Comparison of ENCODE assay signal across 8 cellular contexts in genomic region chr1:247079141-247079874, GRCh38. TPM values are rescaled to one million over a fixed set of nuclear protein-coding genes. Genes with fewer than 3 reads are reported as not detected.
DNase-seq lines count a peak whose midpoint lies in the region; ATAC-seq, FAIRE-seq and TF ChIP-seq lines count a peak whose summit lies in the region.

No MANE protein-coding gene starts in this region.

- H4K91ac ChIP-seq in H1 (replicated peaks; ENCODE audit: insufficient read length, low read length) = no peak overlapping the region

- H3K23me2 ChIP-seq in H1 (ENCODE audit: low read depth, low read length) = peaks cover 6% of the 10 kb centered on the region

- no peak overlapping the region for H4K8ac ChIP-seq in H1 (ENCODE audit: extremely low read depth, insufficient read depth, low read length)

- H3K79me1 ChIP-seq in H1 (ENCODE audit: low read depth, low read length) = peaks cover 6% of the 10 kb centered on the region

- no TSS peak for BruUV-seq in PC-9 (replicated peaks; lab: Mats Ljungman, UMichigan)

- H2BK120ac ChIP-seq in H1 (replicated peaks; ENCODE audit: low read depth, low read length) = no peak overlapping the region

- TF ChIP-seq RAD21 in H1 (IDR thresholded peaks at IDR 0.05 in 1 of 2, conservative IDR thresholded peaks at IDR 0.05 in 1 of 2; ENCODE audit: low read depth in 2 of 2, low read length in 2 of 2) = no peak

- no peak for DNase-seq in GM23248
- DNase-seq in PC-9 = peak in 1 of 2 experiments; percentile 35
- no peak for DNase-seq in H1 (ENCODE audit: low read depth in 1 of 2, low spot score in 2 of 2)
- DNase-seq in DMS114 treated with DMSO at 0.1 percent for 48 hours (lab: John Stamatoyannopoulos, UW; ENCODE audit: unreplicated experiment) = no peak

- H3K36me3 ChIP-seq in GM23248 (ENCODE audit: low read depth) (no peaks in the 10 kb centered on the region), PC-9 (ENCODE audit: low read depth) (no peaks in the 10 kb centered on the region), H1 (ENCODE audit: control insufficient read depth in 2 of 4, insufficient read depth in 4 of 4, low read length in 3 of 4) (peaks cover 0 to 22% (median 8%) of the 10 kb centered on the region in 4 experiments; a peak in 4 of 8 replicates), neuron (ENCODE audit: insufficient read depth, low read length) (peaks cover 4% of the 10 kb centered on the region)

- no peak overlapping the region for H3K56ac ChIP-seq in H1 (replicated peaks; ENCODE audit: insufficient read length, low read depth, low read length)

- H2AFZ ChIP-seq in GM23248 (peak overlapping the region; percentile 98), PC-9 (peak overlapping the region; percentile 98), H1 (ENCODE audit: low read length) (peak overlapping the region; percentile 80), neuron (ENCODE audit: low read depth, low read length) (peak overlapping the region; percentile 63)

- H3K4me2 ChIP-seq in GM23248 (ENCODE audit: unreplicated experiment) (peak overlapping the region; percentile 96), PC-9 (peak overlapping the region; percentile 81), H1 (ENCODE audit: insufficient read depth in 1 of 2, low read depth in 2 of 2, low read length in 2 of 2) (peak overlapping the region; percentile 70 to 95)

- H2BK12ac ChIP-seq in H1 (ENCODE audit: low read depth, low read length) = no peak overlapping the region

- no peak for TF ChIP-seq EP300 in H1 (IDR thresholded peaks at IDR 0.05; ENCODE audit: borderline replicate concordance in 1 of 2, low read depth in 2 of 2, low read length in 2 of 2)

- H3F3A ChIP-seq in GM23248 (ENCODE audit: insufficient read depth) (no peaks in the 10 kb centered on the region), PC-9 (ENCODE audit: insufficient read depth, low read depth) (no peaks in the 10 kb centered on the region)

- H2AK5ac ChIP-seq in H1 (ENCODE audit: low read depth, low read length) = no peak overlapping the region

- in situ Hi-C loops in GM23248 (cut with MboI) = no loop called here

- CTCF ChIA-PET in PC-9 (lab: Charles Lee) (no interaction called here), H1 (lab: Charles Lee; ENCODE audit: partially characterized antibody) (interaction anchor here (0.6 to 2.9 kb wide), 10 partner anchors 8 to 1804 kb away, joined by 3 to 8 read pairs (median 4); no protein-coding TSS in a partner anchor)

- H4K20me1 ChIP-seq in GM23248 (ENCODE audit: insufficient read depth) = no peaks in the 10 kb centered on the region
- no peaks in the 10 kb centered on the region for H4K20me1 ChIP-seq in PC-9 (ENCODE audit: insufficient read depth)
- no peaks in the 10 kb centered on the region for H4K20me1 ChIP-seq in H1 (replicated peaks in 1 of 2; ENCODE audit: control insufficient read depth in 1 of 2, insufficient read depth in 2 of 2, low read length in 2 of 2)

- intact Hi-C loops in PC-9 (cut with micrococcal nuclease; ENCODE audit: unreplicated experiment) = loop anchor here (2.0 kb wide), 2 partner anchors 149 to 251 kb away; partner anchors contain the start of genes AHCTF1 and ZNF496

- H3K9me3 ChIP-seq in GM23248 (ENCODE audit: low read depth) = no peaks in the 10 kb centered on the region
- no peaks in the 10 kb centered on the region for H3K9me3 ChIP-seq in PC-9 (ENCODE audit: insufficient read depth, low read depth)
- peaks cover 8 to 15% of the 10 kb centered on the region in 2 experiments for H3K9me3 ChIP-seq in H1 (ENCODE audit: insufficient read depth in 2 of 2, low read depth in 1 of 2, low read length in 1 of 2)
- H3K9me3 ChIP-seq in neuron (ENCODE audit: low read length) = peaks cover 14% of the 10 kb centered on the region

- 19 to 20% methylated on average over 23 of the region's 23 CpGs for WGBS in GM23248 (ENCODE audit: low coverage in 1 of 2, low lambda C conversion rate in 2 of 2, missing lambda C conversion rate in 2 of 2), 2 experiments
- WGBS in H1 (ENCODE audit: extremely low coverage in 1 of 2, insufficient coverage in 1 of 2, insufficient read length in 1 of 2, insufficient replicate concordance in 2 of 2, low coverage in 1 of 2, low lambda C conversion rate in 2 of 2, missing lambda C conversion rate in 1 of 2), 2 experiments = 42% methylated on average over 23 of the region's 23 CpGs; no CpG with 5 or more reads in 1 of the 2 experiments

- peak overlapping the region; percentile 96 for H3K4me3 ChIP-seq in GM23248
- peak overlapping the region; percentile 95; the same call in 1 of the 2 replicates for H3K4me3 ChIP-seq in PC-9
- H3K4me3 ChIP-seq in H1 (ENCODE audit: extremely low read depth in 1 of 4, insufficient read depth in 2 of 4, low read depth in 3 of 4, low read length in 4 of 4) = peak overlapping the region; percentile 22 to 97 (median 86); a peak in 5 of 8 replicates
- peak overlapping the region; percentile 70 for H3K4me3 ChIP-seq in neuron (ENCODE audit: low read length)

- no peak overlapping the region for H3K18ac ChIP-seq in H1 (ENCODE audit: extremely low read depth, low read length)

- no peak overlapping the region for H2BK15ac ChIP-seq in H1 (ENCODE audit: low read length)

- H3K27ac ChIP-seq in GM23248 = no peak overlapping the region
- peak overlapping the region; percentile 45 for H3K27ac ChIP-seq in PC-9
- no peak overlapping the region for H3K27ac ChIP-seq in H1 (ENCODE audit: low read depth, low read length)

- H4K5ac ChIP-seq in H1 (ENCODE audit: insufficient read length, low read depth, low read length) = no peak overlapping the region

- H3K14ac ChIP-seq in H1 (ENCODE audit: insufficient read length) = no peak overlapping the region

- FAIRE-seq in H1 (lab: Jason Lieb, UNC) = no peak

- H3K79me2 ChIP-seq in GM23248 (ENCODE audit: insufficient read depth) (0 out of 2 replicates have a peak, but pooled peaks cover 17% of the 10 kb centered on the region), PC-9 (ENCODE audit: low read depth) (peaks cover 19% of the 10 kb centered on the region), H1 (ENCODE audit: control insufficient read depth in 1 of 2, insufficient read depth in 2 of 2, low read length in 2 of 2) (peaks cover 14 to 38% of the 10 kb centered on the region in 2 experiments)

- no peaks in the 10 kb centered on the region for H3K27me3 ChIP-seq in GM23248 (replicated peaks; ENCODE audit: insufficient read depth)
- no peaks in the 10 kb centered on the region for H3K27me3 ChIP-seq in PC-9 (ENCODE audit: insufficient read depth, low read depth)
- no peaks in the 10 kb centered on the region for H3K27me3 ChIP-seq in H1 (replicated peaks in 1 of 4; ENCODE audit: control insufficient read depth in 3 of 4, extremely low read depth in 1 of 4, insufficient read depth in 3 of 4, low read length in 3 of 4)
- no peaks in the 10 kb centered on the region for H3K27me3 ChIP-seq in neuron (ENCODE audit: insufficient read depth, low read length)

- TF ChIP-seq POLR2A in H1 (IDR thresholded peaks at IDR 0.05; ENCODE audit: control extremely low read depth in 1 of 2, low read depth in 2 of 2, low read length in 2 of 2) = no peak

- H3K9me2 ChIP-seq in GM23248 (ENCODE audit: insufficient read depth) (no peaks in the 10 kb centered on the region), PC-9 (ENCODE audit: insufficient read depth) (no peaks in the 10 kb centered on the region)

- ATAC-seq in GM18498 (IDR thresholded peaks at IDR 0.05; ENCODE audit: unreplicated experiment) (no peak), GM21717 (IDR thresholded peaks at IDR 0.05; ENCODE audit: unreplicated experiment) (no peak), GM18867 (IDR thresholded peaks at IDR 0.05; ENCODE audit: unreplicated experiment) (no peak)

- POLR2A ChIA-PET in PC-9 (lab: Charles Lee; ENCODE audit: unreplicated experiment) = no interaction called here
- POLR2A ChIA-PET in H1 (lab: Charles Lee; ENCODE audit: partially characterized antibody) = interaction anchor here (0.7 to 2.6 kb wide), 14 partner anchors 8 to 355 kb away, joined by 3 to 11 read pairs (median 6); partner anchors contain the start of genes SCCPDH, ZNF669 and ZNF695

- H3K9ac ChIP-seq in GM23248 (peak overlapping the region; percentile 86), H1 (replicated peaks in 1 of 4; ENCODE audit: extremely low read depth in 1 of 4, low read depth in 3 of 4, low read length in 3 of 4) (peak overlapping the region in 1 of 4 experiments; percentile 13; a peak in 3 of 7 replicates)

- no peak overlapping the region for H2BK5ac ChIP-seq in H1 (ENCODE audit: low read depth, low read length)

- TF ChIP-seq CTCF in PC-9 (conservative IDR thresholded peaks at IDR 0.05) = no peak
- TF ChIP-seq CTCF in H1 (IDR thresholded peaks at IDR 0.05; ENCODE audit: control extremely low read depth in 1 of 3, insufficient read depth in 1 of 3, low read depth in 1 of 3, low read length in 3 of 3) = no peak

- no peak overlapping the region for H3K23ac ChIP-seq in H1 (ENCODE audit: insufficient read length)

- H3K4me1 ChIP-seq in GM23248 (ENCODE audit: insufficient read depth) = peaks cover 10% of the 10 kb centered on the region
- H3K4me1 ChIP-seq in PC-9 (replicated peaks; ENCODE audit: insufficient read depth) = no peaks in the 10 kb centered on the region; the same call in 1 of the 2 replicates
- H3K4me1 ChIP-seq in H1 (replicated peaks in 1 of 4; ENCODE audit: control insufficient read depth in 3 of 4, insufficient read depth in 4 of 4, low read length in 3 of 4) = peaks cover 0 to 5% (median 4%) of the 10 kb centered on the region in 4 experiments; a peak in 4 of 7 replicates
- H3K4me1 ChIP-seq in neuron (ENCODE audit: insufficient read depth, low read length) = peaks cover 10% of the 10 kb centered on the region

- no peak overlapping the region for H2BK20ac ChIP-seq in H1 (ENCODE audit: low read length)

- no peak overlapping the region for H3K4ac ChIP-seq in H1 (replicated peaks; ENCODE audit: insufficient read length, low read depth, low read length)

RNA-seq across cellular contexts. Expression of gene ZNF670, which starts 0.7 kb away (rescaled TPM):
- total RNA-seq in GM23248 (2014; rRNA removed; shearing (Covaris generic)) = 1.4 and 4.6 TPM in 2 replicates
- polyA plus RNA-seq in GM23248 (2016; fragmentation: Nextera tagmentation; extraction: Ambion mirVana) (2.8 and 2.9 TPM in 2 replicates), H1 (2011; rRNA removed) (1.5 and 2.8 TPM in 2 replicates)
- 2.4 and 2.5 TPM in 2 replicates for total RNA-seq in PC-9 (2021)
- 11.7 and 15.4 TPM in 2 replicates for total RNA-seq in H1 (2021; fragmentation: NEBNext Ultra II Directional; extraction: Animal tissue kit (Norgen Biotek cat#: 25700))
- polyA plus RNA-seq in H1 (2011; cell fraction: cytosol; rRNA removed) = 3.9 TPM
- 0.97 TPM for polyA plus RNA-seq in H1 (2011; cell fraction: nucleus; rRNA removed)
- 5.4 to 9.7 TPM (median 5.7 TPM) in 4 replicates for polyA plus RNA-seq in H1 (2012, experiment 1 of 2)
- 0.46 TPM for polyA plus RNA-seq in H1 (2012, experiment 2 of 2)
- polyA plus RNA-seq in H1 (2013, experiment 1 of 2) = 6.3 TPM
- polyA plus RNA-seq in H1 (2013, experiment 2 of 2) = 6.7 TPM
- 5.4 and 9.3 TPM in 2 replicates for polyA minus RNA-seq in H1 (2011; rRNA and poly(A)+ RNA removed)
- 5.1 TPM for polyA minus RNA-seq in H1 (2011; cell fraction: cytosol; rRNA and poly(A)+ RNA removed)
- polyA minus RNA-seq in H1 (2011; cell fraction: nucleus; rRNA and poly(A)+ RNA removed) = 7.4 TPM

RNA-seq across cellular contexts. Expression of gene ZNF669, which starts 24.8 kb away (rescaled TPM):
- 4.9 and 6.8 TPM in 2 replicates for total RNA-seq in GM23248 (2014; rRNA removed; shearing (Covaris generic))
- polyA plus RNA-seq in GM23248 (2016; fragmentation: Nextera tagmentation; extraction: Ambion mirVana) = 2.4 and 2.8 TPM in 2 replicates
- 5.3 and 7.0 TPM in 2 replicates for total RNA-seq in PC-9 (2021)
- total RNA-seq in H1 (2021; fragmentation: NEBNext Ultra II Directional; extraction: Animal tissue kit (Norgen Biotek cat#: 25700)) = 19.6 and 20.3 TPM in 2 replicates
- 3.8 and 4.8 TPM in 2 replicates for polyA plus RNA-seq in H1 (2011; rRNA removed)
- 6.7 TPM for polyA plus RNA-seq in H1 (2011; cell fraction: cytosol; rRNA removed)
- 4.8 TPM for polyA plus RNA-seq in H1 (2011; cell fraction: nucleus; rRNA removed)
- 7.8 to 11.6 TPM (median 9.9 TPM) in 4 replicates for polyA plus RNA-seq in H1 (2012, experiment 1 of 2)
- 2.4 TPM for polyA plus RNA-seq in H1 (2012, experiment 2 of 2)
- 12.2 TPM for polyA plus RNA-seq in H1 (2013, experiment 1 of 2)
- 14.2 TPM for polyA plus RNA-seq in H1 (2013, experiment 2 of 2)
- polyA minus RNA-seq in H1 (2011; rRNA and poly(A)+ RNA removed) = 10.3 and 12.9 TPM in 2 replicates
- 11.7 TPM for polyA minus RNA-seq in H1 (2011; cell fraction: cytosol; rRNA and poly(A)+ RNA removed)
- polyA minus RNA-seq in H1 (2011; cell fraction: nucleus; rRNA and poly(A)+ RNA removed) = 17.2 TPM
